2 cellular contexts compared by ENCODE assay signal in genomic region chr9:21945606-21946005, GRCh38.
TF ChIP-seq lines count a peak whose summit lies in the region.

No MANE protein-coding gene starts in this region.

TF ChIP-seq in HepG2, 621 proteins besides CTCF, POLR2A, EP300 and RAD21:
- TF ChIP-seq CREB1 (IDR thresholded peaks at IDR 0.05) (no peak), CREB1 (CRISPR knock-in tag; IDR thresholded peaks at IDR 0.05) (no peak), MXD1 (CRISPR knock-in tag; IDR thresholded peaks at IDR 0.05) (no peak), ZSCAN25 (CRISPR knock-in tag; IDR thresholded peaks at IDR 0.05) (no peak), MAFF (IDR thresholded peaks at IDR 0.05; ENCODE audit: low read depth, low read length) (0 out of 2 replicates have a peak, but pooled peaks have one; percentile 32), MAFK (conservative IDR thresholded peaks at IDR 0.05 in 1 of 2, IDR thresholded peaks at IDR 0.05 in 1 of 2; ENCODE audit: low read length in 2 of 2) (peak; percentile 58 to 65; a peak in 3 of 4 replicates), CEBPG (CRISPR knock-in tag; IDR thresholded peaks at IDR 0.05) (no peak), HNRNPL (IDR thresholded peaks at IDR 0.05; ENCODE audit: low read depth, low read length) (no peak), ZNF280D (CRISPR knock-in tag; IDR thresholded peaks at IDR 0.05) (no peak)

TF ChIP-seq in H1, 55 proteins besides CTCF, POLR2A, EP300 and RAD21:
- TF ChIP-seq ATF2 (IDR thresholded peaks at IDR 0.05; ENCODE audit: low read length): no peak
- no peak for TF ChIP-seq RFX5 (IDR thresholded peaks at IDR 0.05; ENCODE audit: borderline replicate concordance, low read depth, low read length)
- TF ChIP-seq GABPA (IDR thresholded peaks at IDR 0.05; ENCODE audit: borderline replicate concordance, insufficient read depth, low read length): no peak
- TF ChIP-seq CHD7 (IDR thresholded peaks at IDR 0.05; ENCODE audit: insufficient replicate concordance, low read length): no peak
- no peak for TF ChIP-seq CREB1 (IDR thresholded peaks at IDR 0.05)
- TF ChIP-seq MAFK (IDR thresholded peaks at IDR 0.05; ENCODE audit: low read depth, low read length): no peak; the same call in 1 of the 2 replicates
- TF ChIP-seq HDAC6 (IDR thresholded peaks at IDR 0.05; ENCODE audit: low read depth, low read length): no peak
- TF ChIP-seq RNF2 (IDR thresholded peaks at IDR 0.05; ENCODE audit: borderline replicate concordance, low read depth, low read length, missing control alignments, poor library complexity, severe bottlenecking): no peak
- TF ChIP-seq POLR2AphosphoS5 (IDR thresholded peaks at IDR 0.05; ENCODE audit: low read depth, low read length): no peak
- no peak for TF ChIP-seq YY1 (IDR thresholded peaks at IDR 0.05; ENCODE audit: low read depth, low read length)
- TF ChIP-seq USF2 (IDR thresholded peaks at IDR 0.05; ENCODE audit: low read length): no peak
- TF ChIP-seq NANOG (IDR thresholded peaks at IDR 0.05; ENCODE audit: insufficient read depth, low read depth, low read length, poor library complexity, severe bottlenecking): no peak
- no peak for TF ChIP-seq POU5F1 (IDR thresholded peaks at IDR 0.05; ENCODE audit: low read depth, low read length)
- TF ChIP-seq BRCA1 (IDR thresholded peaks at IDR 0.05; ENCODE audit: low read depth, low read length): no peak
- no peak for TF ChIP-seq PHF8 (conservative IDR thresholded peaks at IDR 0.05; ENCODE audit: low read depth, low read length)
- TF ChIP-seq CEBPB (IDR thresholded peaks at IDR 0.05; ENCODE audit: low read depth, low read length): no peak
- TF ChIP-seq CBX8 (IDR thresholded peaks at IDR 0.05; ENCODE audit: borderline replicate concordance, low read depth, low read length): no peak
- no peak for TF ChIP-seq KDM4A (IDR thresholded peaks at IDR 0.05; ENCODE audit: low read depth, low read length, severe bottlenecking)
- no peak for TF ChIP-seq BCL11A (IDR thresholded peaks at IDR 0.05; ENCODE audit: low read depth in 2 of 2, low read length in 2 of 2)
